ENCODE assay signal across 10 cellular contexts in genomic region chr15:66673410-66674322, GRCh38. TPM values are rescaled to one million over a fixed set of nuclear protein-coding genes. Genes with fewer than 3 reads are reported as not detected.
A peak's percentile ranks its signal among the peaks of the same experiment; 100 is the strongest.
DNase-seq lines count a peak whose midpoint lies in the region; ATAC-seq and TF ChIP-seq lines count a peak whose summit lies in the region.
"Had no signal": no experiment of that assay in that cellular context is flagged by ENCODE, and none has a peak within 500 bp of the region (broad histone marks: within the 10 kb centered on the region; RNA-seq: fewer than 3 reads in every experiment).

No MANE protein-coding gene starts in this region.

- H3K79me2 ChIP-seq in H9 (ENCODE audit: insufficient read depth, low read length), result no peaks in the 10 kb centered on the region

- peaks cover 25 to 38% of the 10 kb centered on the region in 2 experiments for H3K4me1 Mint-ChIP-seq in H9

- no peak overlapping the region for H4K91ac ChIP-seq in H9 (ENCODE audit: insufficient read length, low read depth, low read length)

- no peaks in the 10 kb centered on the region for H3K27me3 ChIP-seq in H9 (ENCODE audit: insufficient read depth, low read length)

- no CpG with 5 or more reads among the region's 27 CpGs for WGBS in H9 (ENCODE audit: extremely low coverage, insufficient read length, low lambda C conversion rate)

- H3K4me1 ChIP-seq in H9 (ENCODE audit: insufficient read depth, low read length), result peaks cover 3% of the 10 kb centered on the region; the same call in 1 of the 2 replicates

- no peak overlapping the region for H3K23ac ChIP-seq in H9 (ENCODE audit: insufficient read length, low read depth, low read length)

- no peak overlapping the region for H3K9ac ChIP-seq in H9 (ENCODE audit: extremely low read depth, insufficient read length, low read length)

- no peak overlapping the region for H4K8ac ChIP-seq in H9 (replicated peaks; ENCODE audit: insufficient read length, low read depth, low read length)

- no peaks in the 10 kb centered on the region for H4K20me1 ChIP-seq in H9 (ENCODE audit: control insufficient read depth, insufficient read depth, insufficient read length)

- no peak overlapping the region for H2AFZ ChIP-seq in H9 (ENCODE audit: low read length)

- TF ChIP-seq CTCF in 22Rv1 (IDR thresholded peaks at IDR 0.05), result no peak
- no peak for TF ChIP-seq CTCF in H9 (conservative IDR thresholded peaks at IDR 0.05)

- no peaks in the 10 kb centered on the region for H3K79me1 ChIP-seq in H9 (ENCODE audit: insufficient read depth, low read depth, low read length, poor library complexity, severe bottlenecking)

- H3K9me3 ChIP-seq in H9 (ENCODE audit: control insufficient read depth, low read depth, low read length), result no peaks in the 10 kb centered on the region

- H3K27ac Mint-ChIP-seq in H9, result peak overlapping the region; percentile 62 to 79 (median 70); a peak in 3 of 7 replicates

- H3K27me3 Mint-ChIP-seq in H9 (ENCODE audit: low read depth), result peaks cover 1% of the 10 kb centered on the region

- H3K23me2 ChIP-seq in H9 (ENCODE audit: insufficient read length, low read depth, low read length, poor library complexity, severe bottlenecking), result no peaks in the 10 kb centered on the region

- H2AK5ac ChIP-seq in H9 (ENCODE audit: insufficient read length, low read length), result no peak overlapping the region

- H3K4me2 ChIP-seq in H9 (ENCODE audit: insufficient read depth, insufficient read length, low read length), result no peak overlapping the region

- H3K4me3 Mint-ChIP-seq in H9, result no peak overlapping the region; a peak in 1 of 5 replicates

- no peak overlapping the region for H3K56ac ChIP-seq in H9 (ENCODE audit: insufficient read length, low read depth, low read length)

- H3K9me3 Mint-ChIP-seq in H9, result no peaks in the 10 kb centered on the region; a peak in 1 of 5 replicates

- DNase-seq in H9 (peak; percentile 94), iPS-NIHi7 (ENCODE audit: extremely low spot score) (peak; percentile 91), activated gamma-delta T cell (lab: John Stamatoyannopoulos, UW) (no peak), SK-N-DZ (ENCODE audit: low spot score) (no peak)
- DNase-seq in activated CD4-positive, alpha-beta T cell treated with anti-CD3 and anti-CD28 coated beads for 48 hours, result peak; percentile 78

- no peak overlapping the region for H3T11ph ChIP-seq in H9 (ENCODE audit: low read length)

- no peak overlapping the region for H2BK15ac ChIP-seq in H9 (ENCODE audit: low read depth, low read length)

- no peak for ATAC-seq in HG03442 (IDR thresholded peaks at IDR 0.05; ENCODE audit: unreplicated experiment)
- ATAC-seq in GM19328 (IDR thresholded peaks at IDR 0.05; ENCODE audit: unreplicated experiment), result no peak

- no peak overlapping the region for H2BK20ac ChIP-seq in H9 (ENCODE audit: low read depth, low read length, poor library complexity, severe bottlenecking)

- H2BK120ac ChIP-seq in H9 (ENCODE audit: low read depth, low read length, poor library complexity, severe bottlenecking), result no peak overlapping the region

- peak overlapping the region; percentile 47; the same call in 1 of the 2 replicates for H3K14ac ChIP-seq in H9 (ENCODE audit: insufficient read depth, low read length)

- no peak overlapping the region for H2BK12ac ChIP-seq in H9 (ENCODE audit: insufficient read length, low read depth, low read length)

- H3K18ac ChIP-seq in H9 (ENCODE audit: insufficient read length, low read depth, low read length), result peak overlapping the region; percentile 56

- H2BK5ac ChIP-seq in H9 (ENCODE audit: insufficient read length, low read length), result no peak overlapping the region

- H3K36me3 Mint-ChIP-seq in H9 (ENCODE audit: insufficient read depth in 1 of 3, low read depth in 3 of 3), result no peaks in the 10 kb centered on the region

- peak overlapping the region; percentile 93 for H3K27ac ChIP-seq in 22Rv1
- H3K27ac ChIP-seq in H9 (ENCODE audit: insufficient read length, low read depth, low read length), result no peak overlapping the region
- H3K27ac ChIP-seq: HL-60, VCaP had no signal

- no peak overlapping the region for H4K5ac ChIP-seq in H9 (ENCODE audit: insufficient read length, low read depth, low read length)

- no peak overlapping the region; the same call in 1 of the 2 replicates for H3K4ac ChIP-seq in H9 (ENCODE audit: low read depth, low read length)

RNA-seq across cellular contexts. Expression of gene SMAD6, which starts 28.4 kb away (rescaled TPM):
- total RNA-seq in H9 (2021), result 6.0 and 6.8 TPM in 2 replicates
- polyA plus RNA-seq in SK-N-DZ (2014; cell fraction: cytosol; rRNA removed), result 16.9 and 19.4 TPM in 2 replicates
- 21.3 and 35.1 TPM in 2 replicates for polyA plus RNA-seq in SK-N-DZ (2014; cell fraction: nucleus; rRNA removed)

Comparison
In these comparisons a context has a peak if more than half of its experiments do, and no peak if none do; other contexts are left out.
1. DNase-seq: peak in H9 (single experiment), activated CD4-positive, alpha-beta T cell treated with anti-CD3 and anti-CD28 coated beads for 48 hours (single experiment) and iPS-NIHi7 (single experiment); none in activated gamma-delta T cell (single experiment) and SK-N-DZ (single experiment).